Comparison of ENCODE assay signal across 1 cellular context in genomic region chr22:45197606-45198462, GRCh38.
TF ChIP-seq lines count a peak whose summit lies in the region.

No MANE protein-coding gene starts in this region.

TF ChIP-seq in GM12878, 131 proteins besides CTCF, POLR2A, EP300 and RAD21:
- TF ChIP-seq PML (IDR thresholded peaks at IDR 0.05; ENCODE audit: low read length) (no peak), FOXK2 (IDR thresholded peaks at IDR 0.05) (no peak), SMAD5 (IDR thresholded peaks at IDR 0.05; ENCODE audit: low read depth) (no peak), TCF12 (IDR thresholded peaks at IDR 0.05; ENCODE audit: low read depth, low read length) (no peak), SIX5 (IDR thresholded peaks at IDR 0.05; ENCODE audit: low read depth, low read length, severe bottlenecking) (no peak), SUZ12 (IDR thresholded peaks at IDR 0.05; ENCODE audit: unreplicated experiment) (no peak), BCL3 (IDR thresholded peaks at IDR 0.05; ENCODE audit: borderline replicate concordance, insufficient read depth, low read depth, low read length, poor library complexity, severe bottlenecking) (no peak)
- TF ChIP-seq, protein P1, sequence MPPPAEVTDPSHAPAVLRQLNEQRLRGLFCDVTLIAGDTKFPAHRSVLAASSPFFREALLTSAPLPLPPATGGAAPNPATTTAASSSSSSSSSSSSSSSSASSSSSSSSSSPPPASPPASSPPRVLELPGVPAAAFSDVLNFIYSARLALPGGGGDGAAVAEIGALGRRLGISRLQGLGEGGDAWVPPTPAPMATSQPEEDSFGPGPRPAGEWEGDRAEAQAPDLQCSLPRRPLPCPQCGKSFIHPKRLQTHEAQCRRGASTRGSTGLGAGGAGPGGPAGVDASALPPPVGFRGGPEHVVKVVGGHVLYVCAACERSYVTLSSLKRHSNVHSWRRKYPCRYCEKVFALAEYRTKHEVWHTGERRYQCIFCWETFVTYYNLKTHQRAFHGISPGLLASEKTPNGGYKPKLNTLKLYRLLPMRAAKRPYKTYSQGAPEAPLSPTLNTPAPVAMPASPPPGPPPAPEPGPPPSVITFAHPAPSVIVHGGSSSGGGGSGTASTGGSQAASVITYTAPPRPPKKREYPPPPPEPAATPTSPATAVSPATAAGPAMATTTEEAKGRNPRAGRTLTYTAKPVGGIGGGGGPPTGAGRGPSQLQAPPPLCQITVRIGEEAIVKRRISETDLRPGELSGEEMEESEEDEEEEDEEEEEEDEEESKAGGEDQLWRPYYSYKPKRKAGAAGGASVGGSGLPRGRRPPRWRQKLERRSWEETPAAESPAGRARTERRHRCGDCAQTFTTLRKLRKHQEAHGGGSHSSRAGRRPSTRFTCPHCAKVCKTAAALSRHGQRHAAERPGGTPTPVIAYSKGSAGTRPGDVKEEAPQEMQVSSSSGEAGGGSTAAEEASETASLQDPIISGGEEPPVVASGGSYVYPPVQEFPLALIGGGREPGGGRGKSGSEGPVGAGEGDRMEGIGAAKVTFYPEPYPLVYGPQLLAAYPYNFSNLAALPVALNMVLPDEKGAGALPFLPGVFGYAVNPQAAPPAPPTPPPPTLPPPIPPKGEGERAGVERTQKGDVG (CRISPR knock-in tag; IDR thresholded peaks at IDR 0.05), result no peak
